In genomic region chr22:49855491-49855911, GRCh38 we compare ENCODE assay signal across 8 cellular contexts. TPM values are rescaled to one million over a fixed set of nuclear protein-coding genes. Genes with fewer than 3 reads are reported as not detected.
DNase-seq lines count a peak whose midpoint lies in the region; ATAC-seq and TF ChIP-seq lines count a peak whose summit lies in the region.

No MANE protein-coding gene starts in this region.

- peak overlapping the region; percentile 87 for H3K27ac Mint-ChIP-seq in activated naive CD8-positive, alpha-beta T cell

- H3K27ac ChIP-seq in 22Rv1 (peak overlapping the region; percentile 97), HCT116 (ENCODE audit: low read depth, low read length) (0 out of 2 replicates have a peak overlapping the region, but pooled peaks have one; percentile 22)

- no peak for TF ChIP-seq RAD21 in HCT116 (IDR thresholded peaks at IDR 0.05; ENCODE audit: low read depth)

- peak overlapping the region; percentile 91 for H3K4me3 Mint-ChIP-seq in activated naive CD8-positive, alpha-beta T cell

- no peaks in the 10 kb centered on the region for H3K9me2 ChIP-seq in HCT116 (ENCODE audit: insufficient read depth)

- H2AFZ ChIP-seq in HCT116 (ENCODE audit: low read depth, low read length, poor library complexity, severe bottlenecking): no peak overlapping the region

- CTCF ChIA-PET in HCT116 (lab: Charles Lee): no interaction called here

- intact Hi-C loops in HCT116 (cut with micrococcal nuclease): no loop called here
- intact Hi-C loops in sciatic nerve (cut with DNase I): no loop called here

- peaks cover 15 to 22% of the 10 kb centered on the region in 2 experiments for H3K4me1 ChIP-seq in HCT116 (ENCODE audit: control insufficient read depth in 1 of 2, insufficient read depth in 2 of 2, low read length in 2 of 2)

- no TSS peak for BruUV-seq in HCT116 (replicated peaks; lab: Mats Ljungman, UMichigan)

- peak overlapping the region; percentile 74 for H3K9ac ChIP-seq in HCT116 (ENCODE audit: low read length)

- H4K20me1 ChIP-seq in HCT116 (ENCODE audit: insufficient read depth): no peaks in the 10 kb centered on the region; the same call in 1 of the 2 replicates

- peak overlapping the region; percentile 62 to 76 for H3K4me3 ChIP-seq in HCT116 (replicated peaks in 1 of 2; ENCODE audit: low read depth in 1 of 2, low read length in 2 of 2)

- H3K9me3 Mint-ChIP-seq in activated naive CD8-positive, alpha-beta T cell (ENCODE audit: low read depth): no peaks in the 10 kb centered on the region

- ATAC-seq in HCT116 (no peak), HG02642 (IDR thresholded peaks at IDR 0.05; ENCODE audit: poor library complexity, unreplicated experiment) (no peak), sciatic nerve (no peak)

- H3K79me2 ChIP-seq in HCT116 (ENCODE audit: insufficient read depth, low read length): peaks cover 64% of the 10 kb centered on the region

- H3K9me3 ChIP-seq in HCT116 (ENCODE audit: control insufficient read depth in 1 of 2, insufficient read depth in 1 of 2, low read depth in 1 of 2, low read length in 2 of 2): no peaks in the 10 kb centered on the region

- POLR2A ChIA-PET in HCT116 (lab: Charles Lee): no interaction called here

- H3K27me3 ChIP-seq in HCT116 (ENCODE audit: insufficient read depth, low read length): no peaks in the 10 kb centered on the region

- RAD21 ChIA-PET in HCT116 (lab: Charles Lee; ENCODE audit: low non-redundant PET in 1 of 2, low total read pairs in 2 of 2, uncharacterized antibody in 2 of 2, unreplicated experiment in 2 of 2): no interaction called here

- no peak for TF ChIP-seq CTCF in 22Rv1 (IDR thresholded peaks at IDR 0.05)
- no peak for TF ChIP-seq CTCF in HCT116 (IDR thresholded peaks at IDR 0.05 in 2 of 3, conservative IDR thresholded peaks at IDR 0.05 in 1 of 3; ENCODE audit: borderline replicate concordance in 1 of 3, insufficient read depth in 1 of 3, low read depth in 2 of 3, low read length in 2 of 3)

- H3K4me2 ChIP-seq in HCT116 (ENCODE audit: low read length): peak overlapping the region; percentile 84

- H3K4me1 Mint-ChIP-seq in activated naive CD8-positive, alpha-beta T cell (ENCODE audit: low read depth): peaks cover 46% of the 10 kb centered on the region

- H3K36me3 ChIP-seq in HCT116 (ENCODE audit: control insufficient read depth in 1 of 2, insufficient read depth in 2 of 2, low read length in 2 of 2): peaks cover 0 to 5% of the 10 kb centered on the region in 2 experiments; a peak in 1 of 4 replicates

- peaks cover 2% of the 10 kb centered on the region for H3K36me3 Mint-ChIP-seq in activated naive CD8-positive, alpha-beta T cell

- H3K27me3 Mint-ChIP-seq in activated naive CD8-positive, alpha-beta T cell: no peaks in the 10 kb centered on the region

- no peak for TF ChIP-seq POLR2A in HCT116 (IDR thresholded peaks at IDR 0.05; ENCODE audit: borderline replicate concordance, extremely low read depth, insufficient read depth, insufficient read length)

- DNase-seq in HCT116 (ENCODE audit: low read depth, low spot score) (no peak), left kidney (ENCODE audit: low read depth, low spot score) (peak; percentile 14), sciatic nerve (ENCODE audit: low spot score) (no peak), NCI-H1694 treated with DMSO at 0.1 percent for 48 hours (lab: John Stamatoyannopoulos, UW) (no peak)
- DNase-seq in activated CD4-positive, CD25-positive, alpha-beta regulatory T cell treated with anti-CD3 and anti-CD28 coated beads, Interleukin-2, amount 50 U/mL, for 72 hours: no peak

TF ChIP-seq in HCT116, 20 proteins besides CTCF, POLR2A, EP300 and RAD21:
- TF ChIP-seq SIN3A (IDR thresholded peaks at IDR 0.05; ENCODE audit: low read depth): no peak
- TF ChIP-seq ZBTB33 (IDR thresholded peaks at IDR 0.05; ENCODE audit: extremely low read depth, insufficient replicate concordance, low read length): no peak
TF ChIP-seq in HCT116: peak in this region for 0.

RNA-seq across cellular contexts. Expression of gene ZBED4, which starts 1.9 kb away (rescaled TPM):
- total RNA-seq in HCT116 (2021; ENCODE audit: unreplicated experiment) (21.6 TPM), sciatic nerve (8.0 TPM)
- polyA plus RNA-seq in HCT116 (2012): 13.1 and 13.8 TPM in 2 replicates

RNA-seq across cellular contexts. Expression of gene BRD1, which starts 27.8 kb away (rescaled TPM):
- total RNA-seq in HCT116 (2021; ENCODE audit: unreplicated experiment) (31.3 TPM), sciatic nerve (37.7 TPM)
- polyA plus RNA-seq in HCT116 (2012): 18.2 and 18.6 TPM in 2 replicates
